8 cellular contexts compared by ENCODE assay signal in genomic region chr4:121879135-121879534, GRCh38.
"Had no signal": no experiment of that assay in that cellular context is flagged by ENCODE, and none has a peak within 500 bp of the region (broad histone marks: within the 10 kb centered on the region; RNA-seq: fewer than 3 reads in every experiment).

No MANE protein-coding gene starts in this region.

- DNase-seq: GDM1, GF-D8 had no signal

- H3K4me3 ChIP-seq: GM12878 had no signal

- ATAC-seq: GM12878 had no signal

- FAIRE-seq: G401.6, GM12878, GM12891, GM12892, GM18507, GM19239 had no signal
